ENCODE assay signal across 8 cellular contexts in the genomic region with DNA sequence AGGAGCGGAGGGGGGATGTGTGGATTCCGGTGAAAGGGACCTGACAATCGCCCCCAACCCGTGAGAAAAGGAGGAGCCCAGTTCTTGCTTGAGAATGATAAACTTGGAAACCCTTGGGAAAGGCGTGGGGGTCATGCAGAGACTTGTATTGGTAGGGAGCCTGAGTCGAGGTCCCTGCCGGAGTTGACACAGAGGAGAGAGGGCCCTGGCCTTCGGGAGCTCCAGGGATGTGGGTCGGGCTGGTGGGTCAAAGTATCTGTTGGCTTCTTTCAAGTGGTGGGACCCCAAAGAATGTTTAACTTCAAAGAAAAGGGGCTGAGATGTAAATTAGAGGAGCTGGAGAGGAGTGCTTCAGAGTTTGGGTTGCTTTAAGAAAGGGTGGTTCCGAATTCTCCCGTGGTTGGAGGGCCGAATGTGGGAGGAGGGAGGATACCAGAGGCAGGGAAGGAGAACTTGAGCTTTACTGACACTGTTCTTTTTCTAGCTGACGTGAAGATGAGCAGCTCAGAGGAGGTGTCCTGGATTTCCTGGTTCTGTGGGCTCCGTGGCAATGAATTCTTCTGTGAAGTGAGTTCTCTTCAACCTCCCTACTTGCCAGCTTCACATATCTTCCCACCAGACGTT. TPM values are rescaled to one million over a fixed set of nuclear protein-coding genes. Genes with fewer than 3 reads are reported as not detected.
A peak's percentile ranks its signal among the peaks of the same experiment; 100 is the strongest.
DNase-seq lines count a peak whose midpoint lies in the region; ATAC-seq and TF ChIP-seq lines count a peak whose summit lies in the region.

No MANE protein-coding gene starts in this region.

- peak overlapping the region; percentile 69; the same call in 1 of the 2 replicates for H2BK120ac ChIP-seq in IMR-90 (ENCODE audit: low read depth, low read length)

- no peak overlapping the region for H2BK15ac ChIP-seq in IMR-90 (ENCODE audit: low read depth, low read length)

- peak overlapping the region; percentile 92 for H2BK5ac ChIP-seq in IMR-90 (ENCODE audit: low read depth, low read length, poor library complexity, severe bottlenecking)

- H3K27ac ChIP-seq in IMR-90 (ENCODE audit: insufficient read depth, low read length), result peak overlapping the region; percentile 97
- H3K27ac ChIP-seq in caudate nucleus (ENCODE audit: low read depth, low read length), result peak overlapping the region; percentile 87
- peak overlapping the region; percentile 90 for H3K27ac ChIP-seq in muscle layer of duodenum (ENCODE audit: low read length)

- intact Hi-C loops in IMR-90 (cut with micrococcal nuclease), result no loop called here

- peak overlapping the region; percentile 92 for H3K23ac ChIP-seq in IMR-90 (ENCODE audit: low read depth, low read length)

- dilution Hi-C loops in IMR-90 (cut with HindIII; ENCODE audit: low sequenced_read_pairs, unreplicated experiment), result no loop called here

- H3K56ac ChIP-seq in IMR-90 (ENCODE audit: extremely low read depth, insufficient read depth, low read length), result peak overlapping the region; percentile 68; the same call in 1 of the 2 replicates

- H2AFZ ChIP-seq in IMR-90 (replicated peaks; ENCODE audit: low read length, poor library complexity), result peak overlapping the region; percentile 90

- H3K9ac ChIP-seq in IMR-90 (ENCODE audit: low read depth, low read length), result peak overlapping the region; percentile 94

- H2AK9ac ChIP-seq in IMR-90 (replicated peaks; ENCODE audit: low read depth, low read length, poor library complexity), result peak overlapping the region; percentile 99

- H4K5ac ChIP-seq in IMR-90 (ENCODE audit: low read depth, low read length), result peak overlapping the region; percentile 83

- H3K4me3 ChIP-seq in AG04449 (ENCODE audit: low read depth, low read length) (peak overlapping the region; percentile 98), IMR-90 (ENCODE audit: insufficient read depth, low read depth, low read length) (peak overlapping the region; percentile 95), muscle layer of duodenum (ENCODE audit: low read depth in 1 of 2, low read length in 2 of 2) (peak overlapping the region; percentile 83 to 94)

- in situ Hi-C loops in IMR-90 (cut with MboI; ENCODE audit: low sequenced_read_pairs), result no loop called here

- peaks cover 12% of the 10 kb centered on the region for H3K4me1 ChIP-seq in IMR-90 (ENCODE audit: control insufficient read depth, insufficient read depth, low read length)
- H3K4me1 ChIP-seq in muscle layer of duodenum (ENCODE audit: control insufficient read depth in 1 of 2, insufficient read depth in 2 of 2, low read length in 2 of 2), result peaks cover 6 to 38% of the 10 kb centered on the region in 2 donors

- H3K9me1 ChIP-seq in IMR-90 (ENCODE audit: insufficient read depth, low read length), result peaks cover 6% of the 10 kb centered on the region; the same call in 1 of the 2 replicates

- peak overlapping the region; percentile 91 for H4K91ac ChIP-seq in IMR-90 (ENCODE audit: insufficient read depth, low read depth, low read length)

- BruUV-seq in IMR-90 (replicated peaks; lab: Mats Ljungman, UMichigan), result no TSS peak

- ATAC-seq in IMR-90 (ENCODE audit: low read depth) (no peak), HG03196 (IDR thresholded peaks at IDR 0.05; ENCODE audit: unreplicated experiment) (no peak), HG02852 (IDR thresholded peaks at IDR 0.05; ENCODE audit: unreplicated experiment) (no peak)

- CTCF ChIA-PET in AG04449 (lab: Yijun Ruan, JAX) (interaction anchor here (0.7 to 1.0 kb wide), 3 partner anchors 24 to 125 kb away, joined by 3 to 4 read pairs (median 4); no protein-coding TSS in a partner anchor), IMR-90 (lab: Yijun Ruan, JAX) (interaction anchor here (0.6 kb wide), 1 partner anchor 15 kb away, joined by 3 read pairs; a partner anchor contains a TSS)

- H3K4ac ChIP-seq in IMR-90 (ENCODE audit: low read depth, low read length), result peak overlapping the region; percentile 96

- H2BK20ac ChIP-seq in IMR-90 (ENCODE audit: low read depth, low read length), result no peak overlapping the region

- H4K20me1 ChIP-seq in IMR-90 (ENCODE audit: insufficient read depth, low read length), result peaks cover 6% of the 10 kb centered on the region

- H3K36me3 ChIP-seq in IMR-90 (ENCODE audit: control insufficient read depth, insufficient read depth, low read length), result peaks cover 45% of the 10 kb centered on the region
- peaks cover 45 to 63% of the 10 kb centered on the region in 2 donors for H3K36me3 ChIP-seq in muscle layer of duodenum (ENCODE audit: control insufficient read depth in 1 of 2, insufficient read depth in 2 of 2, low read length in 2 of 2)

- no peak for TF ChIP-seq CTCF in AG04449 (IDR thresholded peaks at IDR 0.05; ENCODE audit: insufficient read depth, low read length, missing control alignments)
- TF ChIP-seq CTCF in IMR-90 (conservative IDR thresholded peaks at IDR 0.05; ENCODE audit: low read depth, low read length), result no peak

- H3K79me1 ChIP-seq in IMR-90 (ENCODE audit: low read depth in 1 of 2, low read length in 2 of 2), result peaks cover 17 to 86% of the 10 kb centered on the region in 2 experiments

- H3K27me3 ChIP-seq in IMR-90 (ENCODE audit: control insufficient read depth, insufficient read depth, low read length) (no peaks in the 10 kb centered on the region), muscle layer of duodenum (ENCODE audit: low read depth, low read length) (no peaks in the 10 kb centered on the region)

- WGBS in IMR-90 (ENCODE audit: extremely low coverage in 2 of 2, insufficient read length in 1 of 2), 2 experiments, result 4% methylated on average over 12 of the region's 15 CpGs; no CpG with 5 or more reads in 1 of the 2 experiments

- no peaks in the 10 kb centered on the region for H3K9me3 ChIP-seq in IMR-90 (ENCODE audit: control insufficient read depth, insufficient read depth, low read length)
- no peaks in the 10 kb centered on the region for H3K9me3 ChIP-seq in muscle layer of duodenum (ENCODE audit: control insufficient read depth in 1 of 2, low read length in 2 of 2)

- POLR2A ChIA-PET in AG04449 (lab: Yijun Ruan, JAX) (interaction anchor here (0.8 to 1.9 kb wide), 2 partner anchors 15 to 161 kb away, joined by 3 to 5 read pairs; a partner anchor contains a TSS), IMR-90 (lab: Charles Lee; ENCODE audit: unreplicated experiment) (no interaction called here)

- TF ChIP-seq RAD21 in IMR-90 (IDR thresholded peaks at IDR 0.05; ENCODE audit: low read length), result no peak

- H3K14ac ChIP-seq in IMR-90 (replicated peaks; ENCODE audit: low read depth, low read length), result peak overlapping the region; percentile 90

- peak overlapping the region; percentile 93 for H3K4me2 ChIP-seq in IMR-90 (ENCODE audit: low read depth, low read length)

- TF ChIP-seq POLR2A in IMR-90 (IDR thresholded peaks at IDR 0.05; ENCODE audit: low read depth, low read length), result no peak

- no peak for DNase-seq in AG04449 (ENCODE audit: low read depth, low spot score)
- DNase-seq in IMR-90, result peak; percentile 9
- DNase-seq in caudate nucleus (lab: John Stamatoyannopoulos, UW), result peak in 1 of 61 donors; percentile 4
- DNase-seq in activated effector memory CD4-positive, alpha-beta T cell treated with anti-CD3 and anti-CD28 coated beads, Interleukin-2, amount 50 U/mL, for 16 hours, result no peak
- DNase-seq in putamen (ENCODE audit: low spot score), result no peak

- no peak overlapping the region; the same call in 1 of the 2 replicates for H3K18ac ChIP-seq in IMR-90 (ENCODE audit: low read depth, low read length)

- H2AK5ac ChIP-seq in IMR-90 (ENCODE audit: low read depth, low read length), result peak overlapping the region; percentile 80

- peak overlapping the region; percentile 70 to 93 for H4K8ac ChIP-seq in IMR-90 (ENCODE audit: low read depth in 2 of 2, low read length in 2 of 2)

TF ChIP-seq in IMR-90, 13 proteins besides CTCF, POLR2A, EP300 and RAD21:
- TF ChIP-seq MAZ (IDR thresholded peaks at IDR 0.05; ENCODE audit: borderline replicate concordance, low read depth, low read length), result peak; percentile 1; the same call in 1 of the 2 replicates
- TF ChIP-seq, protein P1, sequence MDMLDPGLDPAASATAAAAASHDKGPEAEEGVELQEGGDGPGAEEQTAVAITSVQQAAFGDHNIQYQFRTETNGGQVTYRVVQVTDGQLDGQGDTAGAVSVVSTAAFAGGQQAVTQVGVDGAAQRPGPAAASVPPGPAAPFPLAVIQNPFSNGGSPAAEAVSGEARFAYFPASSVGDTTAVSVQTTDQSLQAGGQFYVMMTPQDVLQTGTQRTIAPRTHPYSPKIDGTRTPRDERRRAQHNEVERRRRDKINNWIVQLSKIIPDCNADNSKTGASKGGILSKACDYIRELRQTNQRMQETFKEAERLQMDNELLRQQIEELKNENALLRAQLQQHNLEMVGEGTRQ (IDR thresholded peaks at IDR 0.05; ENCODE audit: low read depth, low read length), result no peak

RNA-seq across cellular contexts. Expression of a gene that starts 0.6 kb away (rescaled TPM):
- total RNA-seq in IMR-90 (2012; rRNA removed), result 218 and 240 TPM in 2 replicates
- 178 and 194 TPM in 2 replicates for polyA plus RNA-seq in IMR-90 (2012; rRNA removed)
- polyA plus RNA-seq in IMR-90 (2012; cell fraction: cytosol; rRNA removed), result 153 and 226 TPM in 2 replicates
- polyA plus RNA-seq in IMR-90 (2012; cell fraction: nucleus; rRNA removed; ENCODE audit: low replicate concordance), result 198 and 332 TPM in 2 replicates

RNA-seq across cellular contexts. Expression of a gene that starts 1.7 kb away (rescaled TPM):
- 6.1 and 7.2 TPM in 2 replicates for total RNA-seq in IMR-90 (2012; rRNA removed)
- polyA plus RNA-seq in IMR-90 (2012; rRNA removed), result 13.8 and 16.7 TPM in 2 replicates
- polyA plus RNA-seq in IMR-90 (2012; cell fraction: cytosol; rRNA removed), result 10.6 and 12.0 TPM in 2 replicates
- polyA plus RNA-seq in IMR-90 (2012; cell fraction: nucleus; rRNA removed; ENCODE audit: low replicate concordance), result 9.2 and 10.8 TPM in 2 replicates

RNA-seq across cellular contexts. Expression of a gene that starts 3.3 kb away (rescaled TPM):
- 1.9 and 2.2 TPM in 2 replicates for total RNA-seq in IMR-90 (2012; rRNA removed)
- polyA plus RNA-seq in IMR-90 (2012; rRNA removed), result 10.2 and 13.6 TPM in 2 replicates
- polyA plus RNA-seq in IMR-90 (2012; cell fraction: cytosol; rRNA removed), result 0.52 and 0.67 TPM in 2 replicates
- polyA plus RNA-seq in IMR-90 (2012; cell fraction: nucleus; rRNA removed; ENCODE audit: low replicate concordance), result 151 and 158 TPM in 2 replicates

RNA-seq across cellular contexts. Expression of a gene that starts 5.9 kb away (rescaled TPM):
- total RNA-seq in IMR-90 (2012; rRNA removed), result 13.1 and 14.2 TPM in 2 replicates
- 8.9 and 9.0 TPM in 2 replicates for polyA plus RNA-seq in IMR-90 (2012; rRNA removed)
- polyA plus RNA-seq in IMR-90 (2012; cell fraction: cytosol; rRNA removed), result 10.0 and 11.7 TPM in 2 replicates
- 4.0 and 4.1 TPM in 2 replicates for polyA plus RNA-seq in IMR-90 (2012; cell fraction: nucleus; rRNA removed; ENCODE audit: low replicate concordance)

RNA-seq across cellular contexts. Expression of a gene that starts 10.8 kb away (rescaled TPM):
- 0.83 and 1.4 TPM in 2 replicates for total RNA-seq in IMR-90 (2012; rRNA removed)
- 3.5 and 3.8 TPM in 2 replicates for polyA plus RNA-seq in IMR-90 (2012; rRNA removed)
- 2.7 and 4.5 TPM in 2 replicates for polyA plus RNA-seq in IMR-90 (2012; cell fraction: cytosol; rRNA removed)
- polyA plus RNA-seq in IMR-90 (2012; cell fraction: nucleus; rRNA removed; ENCODE audit: low replicate concordance), result 1.7 and 3.3 TPM in 2 replicates
